ENCODE assay signal across 1 cellular context in the genomic region with DNA sequence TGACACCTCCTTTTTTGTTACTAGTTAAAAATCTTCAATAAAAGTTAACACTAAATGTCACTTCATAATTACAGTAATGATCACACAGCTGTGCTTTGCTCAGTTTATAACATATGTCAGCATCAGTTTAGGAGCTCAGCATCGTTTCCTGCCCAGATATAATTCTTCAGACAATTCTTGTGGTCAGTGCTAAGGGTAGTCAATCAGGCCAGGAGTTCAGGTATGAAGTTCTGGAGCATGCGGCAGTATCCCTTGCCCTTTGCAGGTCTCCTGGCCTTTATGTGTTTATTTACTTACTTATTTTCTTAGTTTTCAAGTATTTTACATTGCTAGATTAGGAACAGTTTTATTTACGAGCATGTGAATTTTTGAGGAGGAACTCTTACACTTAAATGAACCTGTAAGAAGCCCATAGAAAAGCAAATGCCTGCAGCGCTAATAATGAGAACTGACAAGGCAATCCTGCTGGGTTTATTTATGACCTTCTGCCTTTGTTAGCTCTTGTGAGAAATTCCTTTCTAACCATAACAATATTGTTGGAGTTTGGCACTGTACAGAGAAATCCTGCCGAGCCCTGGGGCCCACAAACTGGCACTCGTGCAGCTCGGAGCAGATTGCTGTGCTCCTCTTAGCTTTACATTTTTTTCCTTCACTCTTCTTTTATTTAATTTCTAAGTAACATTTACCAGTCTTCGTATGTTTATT.
TF ChIP-seq lines count a peak whose summit lies in the region.

No MANE protein-coding gene starts in this region.

TF ChIP-seq in GM23338, 12 proteins besides CTCF, POLR2A, EP300 and RAD21 (continued from another document):
- TF ChIP-seq, protein P1, sequence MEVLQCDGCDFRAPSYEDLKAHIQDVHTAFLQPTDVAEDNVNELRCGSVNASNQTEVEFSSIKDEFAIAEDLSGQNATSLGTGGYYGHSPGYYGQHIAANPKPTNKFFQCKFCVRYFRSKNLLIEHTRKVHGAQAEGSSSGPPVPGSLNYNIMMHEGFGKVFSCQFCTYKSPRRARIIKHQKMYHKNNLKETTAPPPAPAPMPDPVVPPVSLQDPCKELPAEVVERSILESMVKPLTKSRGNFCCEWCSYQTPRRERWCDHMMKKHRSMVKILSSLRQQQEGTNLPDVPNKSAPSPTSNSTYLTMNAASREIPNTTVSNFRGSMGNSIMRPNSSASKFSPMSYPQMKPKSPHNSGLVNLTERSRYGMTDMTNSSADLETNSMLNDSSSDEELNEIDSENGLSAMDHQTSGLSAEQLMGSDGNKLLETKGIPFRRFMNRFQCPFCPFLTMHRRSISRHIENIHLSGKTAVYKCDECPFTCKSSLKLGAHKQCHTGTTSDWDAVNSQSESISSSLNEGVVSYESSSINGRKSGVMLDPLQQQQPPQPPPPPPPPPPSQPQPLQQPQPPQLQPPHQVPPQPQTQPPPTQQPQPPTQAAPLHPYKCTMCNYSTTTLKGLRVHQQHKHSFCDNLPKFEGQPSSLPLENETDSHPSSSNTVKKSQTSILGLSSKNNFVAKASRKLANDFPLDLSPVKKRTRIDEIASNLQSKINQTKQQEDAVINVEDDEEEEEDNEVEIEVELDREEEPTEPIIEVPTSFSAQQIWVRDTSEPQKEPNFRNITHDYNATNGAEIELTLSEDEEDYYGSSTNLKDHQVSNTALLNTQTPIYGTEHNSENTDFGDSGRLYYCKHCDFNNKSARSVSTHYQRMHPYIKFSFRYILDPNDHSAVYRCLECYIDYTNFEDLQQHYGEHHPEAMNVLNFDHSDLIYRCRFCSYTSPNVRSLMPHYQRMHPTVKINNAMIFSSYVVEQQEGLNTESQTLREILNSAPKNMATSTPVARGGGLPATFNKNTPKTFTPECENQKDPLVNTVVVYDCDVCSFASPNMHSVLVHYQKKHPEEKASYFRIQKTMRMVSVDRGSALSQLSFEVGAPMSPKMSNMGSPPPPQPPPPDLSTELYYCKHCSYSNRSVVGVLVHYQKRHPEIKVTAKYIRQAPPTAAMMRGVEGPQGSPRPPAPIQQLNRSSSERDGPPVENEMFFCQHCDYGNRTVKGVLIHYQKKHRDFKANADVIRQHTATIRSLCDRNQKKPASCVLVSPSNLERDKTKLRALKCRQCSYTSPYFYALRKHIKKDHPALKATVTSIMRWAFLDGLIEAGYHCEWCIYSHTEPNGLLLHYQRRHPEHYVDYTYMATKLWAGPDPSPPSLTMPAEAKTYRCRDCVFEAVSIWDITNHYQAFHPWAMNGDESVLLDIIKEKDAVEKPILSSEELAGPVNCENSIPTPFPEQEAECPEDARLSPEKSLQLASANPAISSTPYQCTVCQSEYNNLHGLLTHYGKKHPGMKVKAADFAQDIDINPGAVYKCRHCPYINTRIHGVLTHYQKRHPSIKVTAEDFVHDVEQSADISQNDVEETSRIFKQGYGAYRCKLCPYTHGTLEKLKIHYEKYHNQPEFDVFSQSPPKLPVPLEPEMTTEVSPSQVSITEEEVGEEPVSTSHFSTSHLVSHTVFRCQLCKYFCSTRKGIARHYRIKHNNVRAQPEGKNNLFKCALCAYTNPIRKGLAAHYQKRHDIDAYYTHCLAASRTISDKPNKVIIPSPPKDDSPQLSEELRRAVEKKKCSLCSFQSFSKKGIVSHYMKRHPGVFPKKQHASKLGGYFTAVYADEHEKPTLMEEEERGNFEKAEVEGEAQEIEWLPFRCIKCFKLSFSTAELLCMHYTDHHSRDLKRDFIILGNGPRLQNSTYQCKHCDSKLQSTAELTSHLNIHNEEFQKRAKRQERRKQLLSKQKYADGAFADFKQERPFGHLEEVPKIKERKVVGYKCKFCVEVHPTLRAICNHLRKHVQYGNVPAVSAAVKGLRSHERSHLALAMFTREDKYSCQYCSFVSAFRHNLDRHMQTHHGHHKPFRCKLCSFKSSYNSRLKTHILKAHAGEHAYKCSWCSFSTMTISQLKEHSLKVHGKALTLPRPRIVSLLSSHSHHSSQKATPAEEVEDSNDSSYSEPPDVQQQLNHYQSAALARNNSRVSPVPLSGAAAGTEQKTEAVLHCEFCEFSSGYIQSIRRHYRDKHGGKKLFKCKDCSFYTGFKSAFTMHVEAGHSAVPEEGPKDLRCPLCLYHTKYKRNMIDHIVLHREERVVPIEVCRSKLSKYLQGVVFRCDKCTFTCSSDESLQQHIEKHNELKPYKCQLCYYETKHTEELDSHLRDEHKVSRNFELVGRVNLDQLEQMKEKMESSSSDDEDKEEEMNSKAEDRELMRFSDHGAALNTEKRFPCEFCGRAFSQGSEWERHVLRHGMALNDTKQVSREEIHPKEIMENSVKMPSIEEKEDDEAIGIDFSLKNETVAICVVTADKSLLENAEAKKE (CRISPR knock-in tag; IDR thresholded peaks at IDR 0.05), result no peak
- TF ChIP-seq ZNF331 (CRISPR knock-in tag; IDR thresholded peaks at IDR 0.05; ENCODE audit: low read depth), result no peak
- no peak for TF ChIP-seq EZH2phosphoT487 (IDR thresholded peaks at IDR 0.05; ENCODE audit: unreplicated experiment)
- TF ChIP-seq NANOG (IDR thresholded peaks at IDR 0.05; ENCODE audit: borderline replicate concordance), result no peak
- no peak for TF ChIP-seq EZH2 (IDR thresholded peaks at IDR 0.05; ENCODE audit: low read depth, unreplicated experiment)
- TF ChIP-seq, protein P2, sequence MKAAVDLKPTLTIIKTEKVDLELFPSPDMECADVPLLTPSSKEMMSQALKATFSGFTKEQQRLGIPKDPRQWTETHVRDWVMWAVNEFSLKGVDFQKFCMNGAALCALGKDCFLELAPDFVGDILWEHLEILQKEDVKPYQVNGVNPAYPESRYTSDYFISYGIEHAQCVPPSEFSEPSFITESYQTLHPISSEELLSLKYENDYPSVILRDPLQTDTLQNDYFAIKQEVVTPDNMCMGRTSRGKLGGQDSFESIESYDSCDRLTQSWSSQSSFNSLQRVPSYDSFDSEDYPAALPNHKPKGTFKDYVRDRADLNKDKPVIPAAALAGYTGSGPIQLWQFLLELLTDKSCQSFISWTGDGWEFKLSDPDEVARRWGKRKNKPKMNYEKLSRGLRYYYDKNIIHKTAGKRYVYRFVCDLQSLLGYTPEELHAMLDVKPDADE (IDR thresholded peaks at IDR 0.05), result no peak
- no peak for TF ChIP-seq REST (IDR thresholded peaks at IDR 0.05; ENCODE audit: unreplicated experiment)
- no peak for TF ChIP-seq JUNB (IDR thresholded peaks at IDR 0.05; ENCODE audit: unreplicated experiment)
TF ChIP-seq in GM23338: peak in this region for 0.
